9 cellular contexts compared by ENCODE assay signal in genomic region chr4:113684534-113685091, GRCh38.
DNase-seq lines count a peak whose midpoint lies in the region; ATAC-seq and TF ChIP-seq lines count a peak whose summit lies in the region.
"Had no signal": no experiment of that assay in that cellular context is flagged by ENCODE, and none has a peak within 500 bp of the region (broad histone marks: within the 10 kb centered on the region; RNA-seq: fewer than 3 reads in every experiment).

No MANE protein-coding gene starts in this region.

- H3K9me3 ChIP-seq in CD8-positive, alpha-beta memory T cell (ENCODE audit: low read length): no peaks in the 10 kb centered on the region
- H3K9me3 ChIP-seq in right cardiac atrium (ENCODE audit: control insufficient read depth, low read length) (no peaks in the 10 kb centered on the region), spleen (peaks cover 0 to 11% (median 7%) of the 10 kb centered on the region in 8 donors)

- intact Hi-C loops in right cardiac atrium (cut with DNase I) (no loop called here), spleen (cut with DNase I; ENCODE audit: low total_unique reads) (no loop called here)

- peaks cover 0 to 3% (median 0%) of the 10 kb centered on the region in 5 donors for H3K9me3 Mint-ChIP-seq in CD8-positive, alpha-beta memory T cell
- H3K9me3 Mint-ChIP-seq in activated naive CD8-positive, alpha-beta T cell treated with anti-CD3 and anti-CD28 coated beads for 36 hours: peaks cover 12% of the 10 kb centered on the region

- ATAC-seq in right cardiac atrium (peak; percentile 92 to 93), HG03521 (IDR thresholded peaks at IDR 0.05; ENCODE audit: unreplicated experiment) (no peak), GM18907 (IDR thresholded peaks at IDR 0.05; ENCODE audit: unreplicated experiment) (no peak)

- H3K4me1 Mint-ChIP-seq in CD8-positive, alpha-beta memory T cell: peaks cover 46 to 61% (median 51%) of the 10 kb centered on the region in 3 donors
- peaks cover 63% of the 10 kb centered on the region for H3K4me1 Mint-ChIP-seq in activated naive CD8-positive, alpha-beta T cell treated with anti-CD3 and anti-CD28 coated beads for 36 hours

- no peak overlapping the region for H3K27ac ChIP-seq in CD8-positive, alpha-beta memory T cell (ENCODE audit: low read depth, low read length)
- peak overlapping the region; percentile 88 for H3K27ac ChIP-seq in right cardiac atrium (ENCODE audit: low read length)
- H3K27ac ChIP-seq in spleen: peak overlapping the region in 5 of 8 donors; percentile 4 to 62 (median 44)

- H3K36me3 Mint-ChIP-seq in CD8-positive, alpha-beta memory T cell: peaks cover 10 to 12% (median 11%) of the 10 kb centered on the region in 3 donors
- peaks cover 77% of the 10 kb centered on the region for H3K36me3 Mint-ChIP-seq in activated naive CD8-positive, alpha-beta T cell treated with anti-CD3 and anti-CD28 coated beads for 36 hours

- H3K27me3 ChIP-seq in CD8-positive, alpha-beta memory T cell (ENCODE audit: insufficient read depth, low read length, poor library complexity, severe bottlenecking): no peaks in the 10 kb centered on the region
- H3K27me3 ChIP-seq in right cardiac atrium (ENCODE audit: control insufficient read depth, insufficient read depth) (no peaks in the 10 kb centered on the region), spleen (replicated peaks in 1 of 7) (no peaks in the 10 kb centered on the region)

- TF ChIP-seq POLR2A in spleen (IDR thresholded peaks at IDR 0.05): no peak

- no peaks in the 10 kb centered on the region for H3K36me3 ChIP-seq in CD8-positive, alpha-beta memory T cell (ENCODE audit: insufficient read depth, low read length)
- peaks cover 0 to 11% (median 0%) of the 10 kb centered on the region in 6 donors for H3K36me3 ChIP-seq in spleen

- POLR2A ChIA-PET in CD8-positive, alpha-beta memory T cell (lab: Charles Lee): no interaction called here

- H3K27me3 Mint-ChIP-seq in CD8-positive, alpha-beta memory T cell: no peaks in the 10 kb centered on the region
- H3K27me3 Mint-ChIP-seq in activated naive CD8-positive, alpha-beta T cell treated with anti-CD3 and anti-CD28 coated beads for 36 hours: no peaks in the 10 kb centered on the region
- H3K27me3 Mint-ChIP-seq: IgD-negative memory B cell had no signal

- WGBS in right cardiac atrium: 19% methylated on average over 2 of the region's 2 CpGs
- WGBS in spleen, 5 donors: 43 to 72% (median 56%) methylated on average over 2 of the region's 2 CpGs

- H3K4me1 ChIP-seq in CD8-positive, alpha-beta memory T cell (ENCODE audit: insufficient read depth, low read length): peaks cover 32% of the 10 kb centered on the region
- H3K4me1 ChIP-seq in right cardiac atrium (ENCODE audit: control insufficient read depth, insufficient read depth, low read length) (peaks cover 10% of the 10 kb centered on the region), spleen (peaks cover 6 to 61% (median 30%) of the 10 kb centered on the region in 6 donors)

- peak in 1 of 11 experiments; percentile 21 for TF ChIP-seq CTCF in spleen (IDR thresholded peaks at IDR 0.05 in 8 of 11, conservative IDR thresholded peaks at IDR 0.05 in 3 of 11)

- peak overlapping the region; percentile 62 to 93 (median 76) for H3K27ac Mint-ChIP-seq in CD8-positive, alpha-beta memory T cell
- H3K27ac Mint-ChIP-seq in activated naive CD8-positive, alpha-beta T cell treated with anti-CD3 and anti-CD28 coated beads for 36 hours: peak overlapping the region; percentile 88
- H3K27ac Mint-ChIP-seq: IgD-negative memory B cell had no signal

- DNase-seq in CD8-positive, alpha-beta memory T cell: no peak
- peak; percentile 24 for DNase-seq in HuH-7 (ENCODE audit: low spot score)
- DNase-seq in activated naive CD8-positive, alpha-beta T cell treated with anti-CD3 and anti-CD28 coated beads for 36 hours: peak; percentile 7
- DNase-seq in right cardiac atrium: peak; percentile 53 to 74 (median 61)
- no peak for DNase-seq in spleen
- DNase-seq in HUDEP-2 (lab: John Stamatoyannopoulos, UW; ENCODE audit: unreplicated experiment in 76 of 76): no peak

- CTCF ChIA-PET in CD8-positive, alpha-beta memory T cell (lab: Charles Lee): interaction anchor here (0.7 kb wide), 1 partner anchor 14 kb away, joined by 3 read pairs; no protein-coding TSS in a partner anchor

- H3K4me3 ChIP-seq in CD8-positive, alpha-beta memory T cell (ENCODE audit: low read length): no peak overlapping the region
- H3K4me3 ChIP-seq in right cardiac atrium (ENCODE audit: low read length) (no peak overlapping the region), spleen (no peak overlapping the region)

- peak overlapping the region in 4 of 7 donors; percentile 32 to 56 (median 44) for H3K4me3 Mint-ChIP-seq in CD8-positive, alpha-beta memory T cell
- H3K4me3 Mint-ChIP-seq in activated naive CD8-positive, alpha-beta T cell treated with anti-CD3 and anti-CD28 coated beads for 36 hours: no peak overlapping the region

Comparison
In these comparisons a context has a peak if more than half of its experiments do, and no peak if none do; other contexts are left out.
1. DNase-seq: peak in HuH-7 (single experiment), activated naive CD8-positive, alpha-beta T cell treated with anti-CD3 and anti-CD28 coated beads for 36 hours (single experiment) and right cardiac atrium (3 of 3); none in CD8-positive, alpha-beta memory T cell (0 of 5), spleen (single experiment) and HUDEP-2 (0 of 76).
2. ATAC-seq: peak in right cardiac atrium (2 of 2); none in HG03521 (single experiment) and GM18907 (single experiment).